In genomic region chr16:88634994-88635670, GRCh38 we compare ENCODE assay signal across 8 cellular contexts. TPM values are rescaled to one million over a fixed set of nuclear protein-coding genes. Genes with fewer than 3 reads are reported as not detected.
DNase-seq lines count a peak whose midpoint lies in the region; ATAC-seq and TF ChIP-seq lines count a peak whose summit lies in the region.

No MANE protein-coding gene starts in this region.

- TF ChIP-seq POLR2A in stomach (IDR thresholded peaks at IDR 0.05) = no peak

- peaks cover 9% of the 10 kb centered on the region for H3K36me3 Mint-ChIP-seq in activated CD4-positive, alpha-beta T cell treated with anti-CD3 and anti-CD28 coated beads, Interleukin-2, amount 10 ng/mL, durations not matched to agents 7 days and 5 days (ENCODE audit: low read depth)

- peaks cover 27 to 54% (median 42%) of the 10 kb centered on the region in 4 donors for H3K4me1 ChIP-seq in stomach

- peaks cover 37% of the 10 kb centered on the region for H3K4me1 Mint-ChIP-seq in activated CD4-positive, alpha-beta T cell treated with anti-CD3 and anti-CD28 coated beads, Interleukin-2, amount 10 ng/mL, durations not matched to agents 7 days and 5 days

- WGBS in stomach, 5 donors = 34 to 57% (median 44%) methylated on average over 19 to 28 of the region's 28 CpGs

- TF ChIP-seq CTCF in foreskin fibroblast (IDR thresholded peaks at IDR 0.05; ENCODE audit: low read depth, low read length) (no peak), stomach (IDR thresholded peaks at IDR 0.05) (no peak)

- H3K36me3 ChIP-seq in stomach = peaks cover 21 to 31% (median 28%) of the 10 kb centered on the region in 4 donors

- H3K9me3 ChIP-seq in stomach = no peaks in the 10 kb centered on the region

- DNase-seq in activated CD4-positive, alpha-beta T cell treated with anti-CD3 and anti-CD28 coated beads, Interleukin-2, amount 10 ng/mL, durations not matched to agents 7 days and 5 days = no peak
- no peak for DNase-seq in activated CD4-positive, alpha-beta T cell treated with anti-CD3 and anti-CD28 coated beads, Interleukin-2, amount 50 U/mL, for 1 hour
- DNase-seq in RPMI8226 = peak; percentile 39
- DNase-seq in foreskin fibroblast = peak in 1 of 2 donors; percentile 33
- no peak for DNase-seq in stomach
- no peak for DNase-seq in NK-92 (lab: John Stamatoyannopoulos, UW; ENCODE audit: unreplicated experiment)

- H3K27me3 ChIP-seq in stomach = peaks cover 13 to 68% (median 37%) of the 10 kb centered on the region in 3 donors

- peak overlapping the region in 4 of 5 donors; percentile 60 to 73 (median 64) for H3K27ac ChIP-seq in stomach

- peak overlapping the region; percentile 60 for H3K27ac Mint-ChIP-seq in activated CD4-positive, alpha-beta T cell treated with anti-CD3 and anti-CD28 coated beads, Interleukin-2, amount 10 ng/mL, durations not matched to agents 7 days and 5 days

- POLR2A ChIA-PET in activated CD4-positive, alpha-beta T cell treated with anti-CD3 and anti-CD28 coated beads, Interleukin-2, amount 10 ng/mL, durations not matched to agents 7 days and 5 days (lab: Charles Lee) = no interaction called here

- H3K27me3 Mint-ChIP-seq in activated CD4-positive, alpha-beta T cell treated with anti-CD3 and anti-CD28 coated beads, Interleukin-2, amount 10 ng/mL, durations not matched to agents 7 days and 5 days = peaks cover 19% of the 10 kb centered on the region

- CTCF ChIA-PET in activated CD4-positive, alpha-beta T cell treated with anti-CD3 and anti-CD28 coated beads, Interleukin-2, amount 10 ng/mL, durations not matched to agents 7 days and 5 days (lab: Charles Lee) = no interaction called here

- no peaks in the 10 kb centered on the region for H3K9me3 Mint-ChIP-seq in activated CD4-positive, alpha-beta T cell treated with anti-CD3 and anti-CD28 coated beads, Interleukin-2, amount 10 ng/mL, durations not matched to agents 7 days and 5 days

- peak overlapping the region; percentile 59 for H3K4me3 Mint-ChIP-seq in activated CD4-positive, alpha-beta T cell treated with anti-CD3 and anti-CD28 coated beads, Interleukin-2, amount 10 ng/mL, durations not matched to agents 7 days and 5 days

- TF ChIP-seq EP300 in stomach (IDR thresholded peaks at IDR 0.05) = no peak

- H3K4me3 ChIP-seq in foreskin fibroblast (ENCODE audit: low read depth in 1 of 2, low read length in 2 of 2) (peak overlapping the region; percentile 38 to 47), stomach (peak overlapping the region; percentile 35 to 62 (median 41))

- ATAC-seq in HG02870 (IDR thresholded peaks at IDR 0.05; ENCODE audit: unreplicated experiment) (no peak), GM18511 (IDR thresholded peaks at IDR 0.05; ENCODE audit: unreplicated experiment) (no peak)

- intact Hi-C loops in stomach (cut with DNase I; ENCODE audit: low total_unique reads) = no loop called here

RNA-seq across cellular contexts. Expression of gene IL17C, which starts 3.2 kb away (rescaled TPM):
- total RNA-seq in activated CD4-positive, alpha-beta T cell treated with anti-CD3 and anti-CD28 coated beads, Interleukin-2, amount 10 ng/mL, durations not matched to agents 7 days and 5 days = under 1 TPM in 1 of 2 experiments, not detected in 1; 0.20 TPM
- under 1 TPM in 1 of 5 donors, not detected in 4; 0.87 TPM for total RNA-seq in stomach
- polyA plus RNA-seq in stomach = 1 to 10 TPM in 1 of 3 donors, not detected in 2; 1.2 TPM

RNA-seq across cellular contexts. Expression of gene CYBA, which starts 15.7 kb away (rescaled TPM):
- total RNA-seq in activated CD4-positive, alpha-beta T cell treated with anti-CD3 and anti-CD28 coated beads, Interleukin-2, amount 10 ng/mL, durations not matched to agents 7 days and 5 days = 100 to 1,000 TPM; 486 to 586 TPM
- total RNA-seq in stomach = 100 to 1,000 TPM in 3 of 5 donors, 10 to 100 TPM in 2; 21.0 to 480 (median 175) TPM
- polyA plus RNA-seq in stomach = 100 to 1,000 TPM in 2 of 3 donors, 10 to 100 TPM in 1; 57.1 to 165 (median 159) TPM

RNA-seq across cellular contexts. Expression of gene MVD, which starts 27.8 kb away (rescaled TPM):
- 10 to 100 TPM; 65.3 to 72.3 TPM for total RNA-seq in activated CD4-positive, alpha-beta T cell treated with anti-CD3 and anti-CD28 coated beads, Interleukin-2, amount 10 ng/mL, durations not matched to agents 7 days and 5 days
- total RNA-seq in stomach = 100 to 1,000 TPM in 1 of 5 donors, 10 to 100 TPM in 3, 1 to 10 TPM in 1; 7.1 to 302 (median 32.6) TPM
- polyA plus RNA-seq in stomach = 10 to 100 TPM; 56.8 to 73.7 (median 58.8) TPM

RNA-seq across cellular contexts. Expression of gene SNAI3, which starts 51.2 kb away (rescaled TPM):
- 10 to 100 TPM; 21.0 to 24.2 TPM for total RNA-seq in activated CD4-positive, alpha-beta T cell treated with anti-CD3 and anti-CD28 coated beads, Interleukin-2, amount 10 ng/mL, durations not matched to agents 7 days and 5 days
- total RNA-seq in stomach = 1 to 10 TPM in 1 of 5 donors, under 1 TPM in 1, not detected in 3; 0.55 to 2.6 TPM
- polyA plus RNA-seq in stomach = 1 to 10 TPM; 1.0 to 4.2 (median 1.5) TPM
